ENCODE assay signal across 8 cellular contexts in genomic region chr6:98769546-98769945, GRCh38.
DNase-seq lines count a peak whose midpoint lies in the region; ATAC-seq and TF ChIP-seq lines count a peak whose summit lies in the region.

No MANE protein-coding gene starts in this region.

- H4K20me1 ChIP-seq in SK-N-SH (ENCODE audit: insufficient read depth) (no peaks in the 10 kb centered on the region), neural cell (ENCODE audit: insufficient read depth) (no peaks in the 10 kb centered on the region)

- H3K4me1 ChIP-seq in SK-N-SH (ENCODE audit: control insufficient read depth in 1 of 2, insufficient read depth in 2 of 2, low read depth in 1 of 2, low read length in 1 of 2) = no peaks in the 10 kb centered on the region

- H3F3A ChIP-seq in SK-N-SH (replicated peaks; ENCODE audit: insufficient read depth) (no peaks in the 10 kb centered on the region), neural cell (ENCODE audit: insufficient read depth, low read length, poor library complexity, severe bottlenecking) (no peaks in the 10 kb centered on the region)

- TF ChIP-seq RAD21 in SK-N-SH (IDR thresholded peaks at IDR 0.05; ENCODE audit: low read length) (peak; percentile 57), neural cell (conservative IDR thresholded peaks at IDR 0.05) (peak; percentile 22)

- POLR2A ChIA-PET in SK-N-SH (lab: Yijun Ruan, JAX) = no interaction called here

- TF ChIP-seq EP300 in SK-N-SH (IDR thresholded peaks at IDR 0.05; ENCODE audit: borderline replicate concordance in 1 of 2, low read depth in 1 of 2, low read length in 1 of 2) (no peak), neural cell (conservative IDR thresholded peaks at IDR 0.05; ENCODE audit: poor library complexity, severe bottlenecking) (no peak)

- WGBS in SK-N-SH (ENCODE audit: low lambda C conversion rate) = 84% methylated on average over 1 of the region's 1 CpG

- H3K79me2 ChIP-seq in SK-N-SH (ENCODE audit: insufficient read depth) (no peaks in the 10 kb centered on the region), neural cell (replicated peaks; ENCODE audit: insufficient read depth, low read length) (no peaks in the 10 kb centered on the region)

- H3K9me3 ChIP-seq in SK-N-SH (no peaks in the 10 kb centered on the region), neural cell (ENCODE audit: low read length) (no peaks in the 10 kb centered on the region)

- H2AFZ ChIP-seq in SK-N-SH (ENCODE audit: low read depth) (no peak overlapping the region), neural cell (ENCODE audit: low read depth, low read length) (no peak overlapping the region)

- no peak overlapping the region for H3K4me3 ChIP-seq in SK-N-SH (ENCODE audit: low read depth in 2 of 2, low read length in 1 of 2)
- H3K4me3 ChIP-seq in neural cell (ENCODE audit: low read length) = no peak overlapping the region

- H3K9me2 ChIP-seq in SK-N-SH (no peaks in the 10 kb centered on the region), neural cell (ENCODE audit: insufficient read depth, low read length) (no peaks in the 10 kb centered on the region)

- ATAC-seq in HG02973 (IDR thresholded peaks at IDR 0.05; ENCODE audit: unreplicated experiment) = peak; percentile 62
- no peak for ATAC-seq in HG03439 (IDR thresholded peaks at IDR 0.05; ENCODE audit: unreplicated experiment)

- no peak overlapping the region for H3K27ac ChIP-seq in SK-N-SH (ENCODE audit: low read depth in 2 of 2, low read length in 1 of 2)
- H3K27ac ChIP-seq in neural cell (ENCODE audit: low read length) = no peak overlapping the region

- no peak overlapping the region for H3K9ac ChIP-seq in SK-N-SH
- H3K9ac ChIP-seq in neural cell (ENCODE audit: low read length) = no peak overlapping the region

- H3K36me3 ChIP-seq in SK-N-SH (replicated peaks in 1 of 2; ENCODE audit: control insufficient read depth in 1 of 2, insufficient read depth in 2 of 2, low read length in 1 of 2) = no peaks in the 10 kb centered on the region
- no peaks in the 10 kb centered on the region for H3K36me3 ChIP-seq in neural cell (ENCODE audit: insufficient read depth, low read length)

- TF ChIP-seq CTCF in SK-N-SH (IDR thresholded peaks at IDR 0.05) (peak; percentile 61), neural cell (IDR thresholded peaks at IDR 0.05; ENCODE audit: poor library complexity, severe bottlenecking) (no peak)

- CTCF ChIA-PET in SK-N-SH (lab: Yijun Ruan, JAX) = no interaction called here

- no peaks in the 10 kb centered on the region for H3K27me3 ChIP-seq in SK-N-SH (ENCODE audit: insufficient read depth)
- no peaks in the 10 kb centered on the region for H3K27me3 ChIP-seq in neural cell (ENCODE audit: insufficient read depth, low read depth, low read length)

- DNase-seq in SIG-M5 treated with dmso at 0.1 percent for 504 hours (lab: John Stamatoyannopoulos, UW; ENCODE audit: unreplicated experiment) (peak; percentile 8), SIG-M5 (lab: John Stamatoyannopoulos, UW) (no peak), SK-N-SH (no peak), NCI-H128 (lab: John Stamatoyannopoulos, UW; ENCODE audit: unreplicated experiment) (no peak), NOMO-1 treated with DMSO at 0.1 percent for 48 hours (lab: John Stamatoyannopoulos, UW; ENCODE audit: unreplicated experiment) (no peak)

- H3K4me2 ChIP-seq in SK-N-SH (no peak overlapping the region), neural cell (ENCODE audit: low read length) (no peak overlapping the region)

TF ChIP-seq in SK-N-SH, 30 proteins besides CTCF, POLR2A, EP300 and RAD21:
- TF ChIP-seq RFX5 (IDR thresholded peaks at IDR 0.05; ENCODE audit: low read length) (no peak), SMC3 (IDR thresholded peaks at IDR 0.05; ENCODE audit: low read depth, low read length) (peak; percentile 58)
TF ChIP-seq in SK-N-SH: peak in this region for 1.

TF ChIP-seq in neural cell, 6 proteins besides CTCF, POLR2A, EP300 and RAD21:
- TF ChIP-seq EZH2 (IDR thresholded peaks at IDR 0.05; ENCODE audit: borderline replicate concordance, insufficient read depth, low read length, poor library complexity, severe bottlenecking) (no peak), TAF1 (IDR thresholded peaks at IDR 0.05; ENCODE audit: low read depth) (no peak), POLR2AphosphoS5 (IDR thresholded peaks at IDR 0.05) (no peak), REST (IDR thresholded peaks at IDR 0.05; ENCODE audit: borderline replicate concordance) (no peak), SMC3 (conservative IDR thresholded peaks at IDR 0.05; ENCODE audit: poor library complexity) (no peak), MXI1 (conservative IDR thresholded peaks at IDR 0.05; ENCODE audit: poor library complexity, severe bottlenecking) (no peak)
